ENCODE assay signal across 25 cellular contexts in the genomic region with DNA sequence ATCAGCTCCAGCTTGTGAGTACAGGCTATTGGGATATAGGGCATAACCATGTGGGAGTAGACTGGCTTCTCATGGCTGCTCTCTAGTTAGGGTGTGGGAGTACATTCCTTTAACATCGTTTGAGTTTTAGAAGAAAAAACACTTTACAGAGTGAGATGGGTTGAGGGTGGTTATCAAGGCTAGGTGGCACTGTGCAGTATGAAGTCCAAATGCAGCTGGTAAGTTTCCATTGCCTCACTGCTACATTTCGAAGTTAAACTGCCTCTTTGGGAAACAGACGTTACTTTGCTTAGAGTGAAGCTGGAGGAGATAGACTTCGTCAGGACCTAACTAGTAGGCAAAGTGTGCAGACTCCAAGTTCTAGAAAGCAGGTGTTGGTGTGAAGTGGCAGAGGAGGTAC.
A peak's percentile ranks its signal among the peaks of the same experiment; 100 is the strongest.
DNase-seq lines count a peak whose midpoint lies in the region; ATAC-seq, FAIRE-seq and TF ChIP-seq lines count a peak whose summit lies in the region.
"Had no signal": no experiment of that assay in that cellular context is flagged by ENCODE, and none has a peak within 500 bp of the region (broad histone marks: within the 10 kb centered on the region; RNA-seq: fewer than 3 reads in every experiment).

No MANE protein-coding gene starts in this region.

- TF ChIP-seq CTCF in OCI-LY7 (conservative IDR thresholded peaks at IDR 0.05; ENCODE audit: low read length), result 0 out of 2 replicates have a peak, but pooled peaks have one; percentile 28
- TF ChIP-seq CTCF in endothelial cell of umbilical vein (IDR thresholded peaks at IDR 0.05; ENCODE audit: extremely low read depth in 1 of 2, insufficient read depth in 1 of 2, low read depth in 1 of 2, low read length in 2 of 2), result no peak
- TF ChIP-seq CTCF in HepG2 (CRISPR knock-in tag; IDR thresholded peaks at IDR 0.05), result 0 out of 2 replicates have a peak, but pooled peaks have one; percentile 15

- no peaks in the 10 kb centered on the region for H3K79me2 ChIP-seq in OCI-LY7 (ENCODE audit: insufficient read depth, low read depth, low read length)
- no peaks in the 10 kb centered on the region for H3K79me2 ChIP-seq in endothelial cell of umbilical vein (ENCODE audit: control insufficient read depth, insufficient read depth, low read length)
- H3K79me2 ChIP-seq in HepG2 (ENCODE audit: insufficient read depth, low read length), result no peaks in the 10 kb centered on the region
- no peaks in the 10 kb centered on the region for H3K79me2 ChIP-seq in GM23248 (ENCODE audit: insufficient read depth)

- no peaks in the 10 kb centered on the region for H3F3A ChIP-seq in GM23248 (ENCODE audit: insufficient read depth)

- no peaks in the 10 kb centered on the region for H3K9me1 ChIP-seq in endothelial cell of umbilical vein (replicated peaks; ENCODE audit: control insufficient read depth, extremely low read depth, insufficient read depth, low read length)

- FAIRE-seq in endothelial cell of umbilical vein (lab: Jason Lieb, UNC) (no peak), HepG2 (lab: Jason Lieb, UNC) (no peak)

- dilution Hi-C loops in endothelial cell of umbilical vein (cut with MboI; ENCODE audit: extremely low pct_ligation_motif_present, low sequenced_read_pairs), result no loop called here

- no peak for TF ChIP-seq RAD21 in HepG2 (CRISPR knock-in tag; IDR thresholded peaks at IDR 0.05)

- DNase-seq in HuH-7 (ENCODE audit: low spot score) (peak; percentile 8), OCI-LY7 (ENCODE audit: low spot score) (peak; percentile 4), endothelial cell of umbilical vein (ENCODE audit: low read depth, low spot score) (peak; percentile 26), HepG2 (ENCODE audit: low spot score) (peak; percentile 3), GM23248 (no peak), SJCRH30 (no peak)
- DNase-seq in stimulated activated naive B cell treated with anti-CD40 and anti-IgM and Interleukin-4, amounts not matched to agents 10 μg/mL and 1 μg/mL and 100 μg/mL, for 72 hours, result no peak
- DNase-seq: 8988T; Caco-2; CD4-positive, alpha-beta memory T cell; DMS 273 treated with DMSO at 0.1 percent for 48 hours; DMS79 treated with DMSO at 0.1 percent for 48 hours; H9; NCI-H1417; NCI-H1694 treated with DMSO at 0.1 percent for 48 hours; NCI-H2081 treated with DMSO at 0.1 percent for 48 hours; NCI-H446; NCI-H526; PC-3; SIG-M5 had no signal

- intact Hi-C loops in OCI-LY7 (cut with micrococcal nuclease; ENCODE audit: unreplicated experiment) (no loop called here), endothelial cell of umbilical vein (cut with micrococcal nuclease) (no loop called here), HepG2 (cut with micrococcal nuclease; ENCODE audit: unreplicated experiment) (loop anchor here (2.0 kb wide), 1 partner anchor 68 kb away; no protein-coding TSS in a partner anchor)

- H3K36me3 Mint-ChIP-seq in stimulated activated naive B cell treated with anti-CD40 and anti-IgM and Interleukin-4, amounts not matched to agents 10 μg/mL and 1 μg/mL and 100 μg/mL, for 72 hours, result no peaks in the 10 kb centered on the region
- H3K36me3 Mint-ChIP-seq: CD4-positive, alpha-beta memory T cell had no signal

- POLR2A ChIA-PET in OCI-LY7 (lab: Charles Lee) (no interaction called here), endothelial cell of umbilical vein (lab: Charles Lee) (no interaction called here), HepG2 (lab: Yijun Ruan, JAX) (no interaction called here)

- H3K36me3 ChIP-seq in OCI-LY7 (ENCODE audit: insufficient read depth, low read length) (no peaks in the 10 kb centered on the region), endothelial cell of umbilical vein (ENCODE audit: control insufficient read depth in 2 of 2, extremely low read depth in 1 of 2, insufficient read depth in 2 of 2, low read length in 2 of 2) (no peaks in the 10 kb centered on the region), HepG2 (replicated peaks in 1 of 2; ENCODE audit: control insufficient read depth in 1 of 2, insufficient read depth in 2 of 2, low read length in 2 of 2) (no peaks in the 10 kb centered on the region), GM23248 (ENCODE audit: low read depth) (no peaks in the 10 kb centered on the region), SJCRH30 (no peaks in the 10 kb centered on the region)
- H3K36me3 ChIP-seq: BLaER1 treated with 17β-estradiol and CSF1 and Interleukin-3, amounts not matched to agents 10 nM and 100 nM had no signal

- WGBS in HepG2 (ENCODE audit: low lambda C conversion rate), result 3% methylated on average over 4 of the region's 4 CpGs
- WGBS in GM23248 (ENCODE audit: low coverage in 1 of 2, low lambda C conversion rate in 2 of 2, missing lambda C conversion rate in 2 of 2), 2 experiments, result 6 to 7% methylated on average over 4 of the region's 4 CpGs

- H3K27ac ChIP-seq in OCI-LY7 (ENCODE audit: low read depth, low read length, poor library complexity, severe bottlenecking) (no peak overlapping the region), endothelial cell of umbilical vein (ENCODE audit: insufficient read depth, low read depth, low read length) (no peak overlapping the region), HepG2 (ENCODE audit: extremely low read length, insufficient read depth, low read length) (no peak overlapping the region), GM23248 (no peak overlapping the region), SJCRH30 (no peak overlapping the region)
- H3K27ac ChIP-seq: BLaER1 treated with 17β-estradiol and CSF1 and Interleukin-3, amounts not matched to agents 10 nM and 100 nM; KMS-11; RWPE1 had no signal

- H3K4me1 ChIP-seq in OCI-LY7 (ENCODE audit: insufficient read depth, low read length, poor library complexity, severe bottlenecking) (no peaks in the 10 kb centered on the region), endothelial cell of umbilical vein (ENCODE audit: control insufficient read depth, extremely low read depth, insufficient read depth, low read length) (no peaks in the 10 kb centered on the region), HepG2 (ENCODE audit: insufficient read depth, low read length) (no peaks in the 10 kb centered on the region), GM23248 (ENCODE audit: insufficient read depth) (no peaks in the 10 kb centered on the region), SJCRH30 (peaks cover 10% of the 10 kb centered on the region; the same call in 1 of the 2 replicates)
- H3K4me1 ChIP-seq: BLaER1 treated with 17β-estradiol and CSF1 and Interleukin-3, amounts not matched to agents 10 nM and 100 nM; Caco-2 had no signal

- H3K27me3 ChIP-seq in endothelial cell of umbilical vein (ENCODE audit: control insufficient read depth in 2 of 2, insufficient read depth in 2 of 2, low read length in 2 of 2) (no peaks in the 10 kb centered on the region), HepG2 (ENCODE audit: control insufficient read depth in 1 of 2, insufficient read depth in 2 of 2, low read length in 2 of 2) (no peaks in the 10 kb centered on the region), GM23248 (replicated peaks; ENCODE audit: insufficient read depth) (no peaks in the 10 kb centered on the region), SJCRH30 (no peaks in the 10 kb centered on the region)
- H3K27me3 ChIP-seq: BLaER1 treated with 17β-estradiol and CSF1 and Interleukin-3, amounts not matched to agents 10 nM and 100 nM had no signal

- no peaks in the 10 kb centered on the region for H3K9me2 ChIP-seq in OCI-LY7 (ENCODE audit: insufficient read depth, low read length)
- no peaks in the 10 kb centered on the region for H3K9me2 ChIP-seq in GM23248 (ENCODE audit: insufficient read depth)

- in situ Hi-C loops in HepG2 (cut with HindIII; ENCODE audit: extremely low pct_ligation_motif_present, low pct_unique_long_range_greater_than_20kb) (no loop called here), GM23248 (cut with MboI) (no loop called here)

- H3K4me1 Mint-ChIP-seq in stimulated activated naive B cell treated with anti-CD40 and anti-IgM and Interleukin-4, amounts not matched to agents 10 μg/mL and 1 μg/mL and 100 μg/mL, for 72 hours, result no peaks in the 10 kb centered on the region
- H3K4me1 Mint-ChIP-seq: CD4-positive, alpha-beta memory T cell; H9 had no signal

- TF ChIP-seq POLR2A in endothelial cell of umbilical vein (IDR thresholded peaks at IDR 0.05; ENCODE audit: low read depth, low read length), result no peak
- no peak for TF ChIP-seq POLR2A in HepG2 (IDR thresholded peaks at IDR 0.05; ENCODE audit: insufficient read depth in 1 of 2, low read depth in 2 of 2, low read length in 2 of 2)

- H3K27me3 Mint-ChIP-seq in stimulated activated naive B cell treated with anti-CD40 and anti-IgM and Interleukin-4, amounts not matched to agents 10 μg/mL and 1 μg/mL and 100 μg/mL, for 72 hours, result peaks cover 0 to 4% of the 10 kb centered on the region in 2 donors

- H3K4me3 Mint-ChIP-seq in stimulated activated naive B cell treated with anti-CD40 and anti-IgM and Interleukin-4, amounts not matched to agents 10 μg/mL and 1 μg/mL and 100 μg/mL, for 72 hours, result no peak overlapping the region
- H3K4me3 Mint-ChIP-seq: CD4-positive, alpha-beta memory T cell; H9 had no signal

- H3K9me3 ChIP-seq in OCI-LY7 (ENCODE audit: low read length) (no peaks in the 10 kb centered on the region), endothelial cell of umbilical vein (replicated peaks; ENCODE audit: control insufficient read depth, insufficient read depth, low read length) (no peaks in the 10 kb centered on the region), HepG2 (ENCODE audit: low read length) (no peaks in the 10 kb centered on the region), GM23248 (ENCODE audit: low read depth) (no peaks in the 10 kb centered on the region), SJCRH30 (replicated peaks) (no peaks in the 10 kb centered on the region)

- no peak overlapping the region for H3K27ac Mint-ChIP-seq in stimulated activated naive B cell treated with anti-CD40 and anti-IgM and Interleukin-4, amounts not matched to agents 10 μg/mL and 1 μg/mL and 100 μg/mL, for 72 hours
- H3K27ac Mint-ChIP-seq: CD4-positive, alpha-beta memory T cell; H9 had no signal

- H3K9ac ChIP-seq in endothelial cell of umbilical vein (replicated peaks; ENCODE audit: extremely low read depth, insufficient read depth, low read length) (no peak overlapping the region), HepG2 (ENCODE audit: insufficient read depth, low read depth, low read length) (no peak overlapping the region), GM23248 (no peak overlapping the region)
- H3K9ac ChIP-seq: BLaER1 treated with 17β-estradiol and CSF1 and Interleukin-3, amounts not matched to agents 10 nM and 100 nM; KMS-11 had no signal

- no TSS peak for BruUV-seq in OCI-LY7 (replicated peaks; lab: Mats Ljungman, UMichigan)
- BruUV-seq in endothelial cell of umbilical vein (replicated peaks; lab: Mats Ljungman, UMichigan), result no TSS peak
- no TSS peak for BruUV-seq in HepG2 (replicated peaks; lab: Mats Ljungman, UMichigan)

- ATAC-seq in HepG2 (0 out of 3 replicates have a peak, but pooled peaks have one; percentile 31), GM19463 (IDR thresholded peaks at IDR 0.05; ENCODE audit: unreplicated experiment) (no peak)
- no peak for ATAC-seq in stimulated activated naive B cell treated with anti-CD40 and anti-IgM and Interleukin-4, amounts not matched to agents 10 μg/mL and 1 μg/mL and 100 μg/mL, for 72 hours (replicated peaks)
- ATAC-seq: PC-3, SK-N-SH treated with all-trans-retinoic acid at 6 μM for 48 hours had no signal

- CTCF ChIA-PET in OCI-LY7 (lab: Charles Lee; ENCODE audit: unreplicated experiment), result no interaction called here
- CTCF ChIA-PET in endothelial cell of umbilical vein (lab: Charles Lee), result interaction anchor here (1.0 to 1.4 kb wide), 2 partner anchors 9 to 32 kb away, joined by 4 read pairs; no protein-coding TSS in a partner anchor
- CTCF ChIA-PET in HepG2 (lab: Yijun Ruan, JAX; ENCODE audit: low intra/inter-chr PET ratio, low total read pairs), result no interaction called here

- H3K9me3 Mint-ChIP-seq in stimulated activated naive B cell treated with anti-CD40 and anti-IgM and Interleukin-4, amounts not matched to agents 10 μg/mL and 1 μg/mL and 100 μg/mL, for 72 hours, result peaks cover 0 to 3% of the 10 kb centered on the region in 2 donors

- H2AFZ ChIP-seq in OCI-LY7 (ENCODE audit: low read length) (no peak overlapping the region), endothelial cell of umbilical vein (ENCODE audit: low read depth, low read length) (peak overlapping the region; percentile 20), HepG2 (ENCODE audit: low read length) (no peak overlapping the region), GM23248 (no peak overlapping the region)

- TF ChIP-seq EP300 in HepG2 (IDR thresholded peaks at IDR 0.05; ENCODE audit: low read depth in 2 of 2, low read length in 2 of 2) (no peak), HepG2 (CRISPR knock-in tag; IDR thresholded peaks at IDR 0.05; ENCODE audit: borderline replicate concordance) (no peak)

- H3K4me3 ChIP-seq in OCI-LY7 (ENCODE audit: low read depth, low read length, poor library complexity, severe bottlenecking), result no peak overlapping the region
- H3K4me3 ChIP-seq in endothelial cell of umbilical vein (replicated peaks in 1 of 3; ENCODE audit: insufficient read depth in 1 of 3, low read depth in 1 of 3, low read length in 3 of 3), result no peak overlapping the region
- H3K4me3 ChIP-seq in HepG2 (replicated peaks in 1 of 3; ENCODE audit: insufficient read depth in 1 of 3, low read depth in 2 of 3, low read length in 3 of 3), result no peak overlapping the region
- H3K4me3 ChIP-seq in GM23248, result no peak overlapping the region
- no peak overlapping the region for H3K4me3 ChIP-seq in SJCRH30
- H3K4me3 ChIP-seq: BLaER1 treated with 17β-estradiol and CSF1 and Interleukin-3, amounts not matched to agents 10 nM and 100 nM had no signal

- H3K4me2 ChIP-seq in OCI-LY7 (ENCODE audit: low read length) (no peak overlapping the region), endothelial cell of umbilical vein (ENCODE audit: insufficient read depth, low read length) (no peak overlapping the region), HepG2 (ENCODE audit: low read depth, low read length) (no peak overlapping the region), GM23248 (ENCODE audit: unreplicated experiment) (no peak overlapping the region)
- H3K4me2 ChIP-seq: BLaER1 treated with 17β-estradiol and CSF1 and Interleukin-3, amounts not matched to agents 10 nM and 100 nM; KMS-11 had no signal

- H4K20me1 ChIP-seq in OCI-LY7 (ENCODE audit: insufficient read depth, low read length) (no peaks in the 10 kb centered on the region), endothelial cell of umbilical vein (replicated peaks; ENCODE audit: control insufficient read depth, extremely low read depth, insufficient read depth, low read length) (no peaks in the 10 kb centered on the region), HepG2 (ENCODE audit: insufficient read depth, low read length) (no peaks in the 10 kb centered on the region), GM23248 (ENCODE audit: insufficient read depth) (no peaks in the 10 kb centered on the region)
- H4K20me1 ChIP-seq: BLaER1 treated with 17β-estradiol and CSF1 and Interleukin-3, amounts not matched to agents 10 nM and 100 nM had no signal

Comparison
In these comparisons a context has a peak if more than half of its experiments do, and no peak if none do; other contexts are left out.
1. DNase-seq: peak in HuH-7 (single experiment), OCI-LY7 (single experiment), endothelial cell of umbilical vein (single experiment) and HepG2 (single experiment); none in GM23248 (single experiment), SJCRH30 (0 of 2) and stimulated activated naive B cell treated with anti-CD40 and anti-IgM and Interleukin-4, amounts not matched to agents 10 μg/mL and 1 μg/mL and 100 μg/mL, for 72 hours (single experiment).
2. CTCF ChIP-seq: peak in OCI-LY7 (single experiment) and HepG2 (single experiment); none in endothelial cell of umbilical vein (0 of 2).